8 cellular contexts compared by ENCODE assay signal in genomic region chr11:34104680-34105078, GRCh38. TPM values are rescaled to one million over a fixed set of nuclear protein-coding genes. Genes with fewer than 3 reads are reported as not detected.
DNase-seq lines count a peak whose midpoint lies in the region; ATAC-seq, FAIRE-seq and TF ChIP-seq lines count a peak whose summit lies in the region.

No MANE protein-coding gene starts in this region.

- peak overlapping the region; percentile 96 for H3K27ac Mint-ChIP-seq in activated naive CD4-positive, alpha-beta T cell treated with anti-CD3 and anti-CD28 coated beads, Interleukin-2, amount 50 U/mL, for 24 hours
- H3K27ac Mint-ChIP-seq in astrocyte (ENCODE audit: unreplicated experiment): peak overlapping the region; percentile 99

- ATAC-seq in lung (ENCODE audit: insufficient read depth, low FRiP score): no peak

- H3K36me3 ChIP-seq in astrocyte (ENCODE audit: insufficient read depth, low read length) (peaks cover 37% of the 10 kb centered on the region), lung (ENCODE audit: control insufficient read depth in 2 of 2, insufficient read depth in 2 of 2, low read length in 2 of 2) (peaks cover 7 to 19% of the 10 kb centered on the region in 2 donors), urinary bladder (ENCODE audit: insufficient read depth) (peaks cover 2% of the 10 kb centered on the region)

- peaks cover 16% of the 10 kb centered on the region for H3K4me1 ChIP-seq in astrocyte (ENCODE audit: insufficient read depth, low read length)
- peaks cover 4 to 8% of the 10 kb centered on the region in 2 donors for H3K4me1 ChIP-seq in lung (ENCODE audit: control insufficient read depth in 2 of 2, insufficient read depth in 2 of 2, low read length in 2 of 2)
- no peaks in the 10 kb centered on the region for H3K4me1 ChIP-seq in urinary bladder (ENCODE audit: insufficient read depth)

- H3K79me2 ChIP-seq in astrocyte (ENCODE audit: insufficient read depth, low read length): peaks cover 43% of the 10 kb centered on the region

- H3K36me3 Mint-ChIP-seq in activated naive CD4-positive, alpha-beta T cell treated with anti-CD3 and anti-CD28 coated beads, Interleukin-2, amount 50 U/mL, for 24 hours: peaks cover 19% of the 10 kb centered on the region
- peaks cover 14% of the 10 kb centered on the region for H3K36me3 Mint-ChIP-seq in astrocyte (ENCODE audit: low read depth, unreplicated experiment)

- DNase-seq in activated naive CD4-positive, alpha-beta T cell treated with Interleukin-2 at 50 U/mL for 16 hours: no peak
- DNase-seq in astrocyte (ENCODE audit: low read depth) (no peak), lung (ENCODE audit: low spot score) (no peak), germinal center (ENCODE audit: low spot score) (no peak), RCC 7860 (ENCODE audit: low spot score) (no peak), NCI-H187 (lab: John Stamatoyannopoulos, UW) (no peak)

- H2AFZ ChIP-seq in astrocyte (ENCODE audit: low read depth, low read length): peak overlapping the region; percentile 62

- H3K27me3 ChIP-seq in astrocyte (ENCODE audit: insufficient read depth, low read length) (no peaks in the 10 kb centered on the region), lung (ENCODE audit: control insufficient read depth, insufficient read depth) (no peaks in the 10 kb centered on the region)

- H3K4me2 ChIP-seq in astrocyte (ENCODE audit: low read length): peak overlapping the region; percentile 87

- H4K20me1 ChIP-seq in astrocyte (ENCODE audit: insufficient read depth, low read length): peaks cover 11% of the 10 kb centered on the region

- H3K27ac ChIP-seq in astrocyte (ENCODE audit: low read depth, low read length) (peak overlapping the region; percentile 92), lung (ENCODE audit: low read depth in 1 of 2, low read length in 1 of 2) (peak overlapping the region; percentile 87 to 94), urinary bladder (ENCODE audit: low read depth) (peak overlapping the region; percentile 90)

- peak overlapping the region; percentile 95 for H3K9ac ChIP-seq in astrocyte (ENCODE audit: low read length)

- WGBS in lung, 2 donors: 16 to 24% methylated on average over 6 of the region's 6 CpGs
- 16% methylated on average over 6 of the region's 6 CpGs for WGBS in urinary bladder

- TF ChIP-seq CTCF in astrocyte (IDR thresholded peaks at IDR 0.05; ENCODE audit: insufficient read depth, low read depth, low read length) (no peak), lung (IDR thresholded peaks at IDR 0.05; ENCODE audit: control extremely low read depth, extremely low read depth) (no peak)

- no peaks in the 10 kb centered on the region for H3K9me3 Mint-ChIP-seq in activated naive CD4-positive, alpha-beta T cell treated with anti-CD3 and anti-CD28 coated beads, Interleukin-2, amount 50 U/mL, for 24 hours
- H3K9me3 Mint-ChIP-seq in astrocyte (ENCODE audit: unreplicated experiment): no peaks in the 10 kb centered on the region

- peak overlapping the region; percentile 98 for H3K4me3 Mint-ChIP-seq in activated naive CD4-positive, alpha-beta T cell treated with anti-CD3 and anti-CD28 coated beads, Interleukin-2, amount 50 U/mL, for 24 hours
- peak overlapping the region; percentile 96 for H3K4me3 Mint-ChIP-seq in astrocyte (ENCODE audit: unreplicated experiment)

- H3K27me3 Mint-ChIP-seq in activated naive CD4-positive, alpha-beta T cell treated with anti-CD3 and anti-CD28 coated beads, Interleukin-2, amount 50 U/mL, for 24 hours: no peaks in the 10 kb centered on the region
- no peaks in the 10 kb centered on the region for H3K27me3 Mint-ChIP-seq in astrocyte (ENCODE audit: low read depth, unreplicated experiment)

- H3K4me3 ChIP-seq in astrocyte (ENCODE audit: insufficient read depth, low read depth, low read length) (peak overlapping the region; percentile 96), lung (peak overlapping the region; percentile 87), urinary bladder (ENCODE audit: low read depth, low read length) (peak overlapping the region; percentile 76)

- H3K9me3 ChIP-seq in astrocyte (ENCODE audit: insufficient read depth, low read depth, low read length): no peaks in the 10 kb centered on the region
- no peaks in the 10 kb centered on the region for H3K9me3 ChIP-seq in lung (ENCODE audit: control insufficient read depth in 2 of 2, insufficient read depth in 1 of 2, low read length in 1 of 2)

- peaks cover 57% of the 10 kb centered on the region for H3K4me1 Mint-ChIP-seq in activated naive CD4-positive, alpha-beta T cell treated with anti-CD3 and anti-CD28 coated beads, Interleukin-2, amount 50 U/mL, for 24 hours
- peaks cover 10% of the 10 kb centered on the region for H3K4me1 Mint-ChIP-seq in astrocyte (ENCODE audit: low read depth, unreplicated experiment)

- FAIRE-seq in astrocyte (lab: Jason Lieb, UNC) (no peak), RCC 7860 (lab: Jason Lieb, UNC) (no peak)

RNA-seq across cellular contexts. Expression of gene NAT10, which starts 0.8 kb away (rescaled TPM):
- total RNA-seq in astrocyte: 31.9 and 32.2 TPM in 2 replicates
- total RNA-seq in lung: 10 to 100 TPM; 27.1 to 41.1 TPM
- 10 to 100 TPM; 24.2 to 28.3 TPM for polyA plus RNA-seq in lung
- 15.9 TPM for total RNA-seq in urinary bladder
- 26.1 TPM for polyA plus RNA-seq in urinary bladder

RNA-seq across cellular contexts. Expression of gene CAPRIN1, which starts 53.1 kb away (rescaled TPM):
- 294 and 309 TPM in 2 replicates for total RNA-seq in astrocyte
- 100 to 1,000 TPM; 171 to 285 TPM for total RNA-seq in lung
- 10 to 100 TPM; 65.6 to 66.4 TPM for polyA plus RNA-seq in lung
- total RNA-seq in urinary bladder: 288 TPM
- 71.4 TPM for polyA plus RNA-seq in urinary bladder
